In genomic region chr11:64110465-64111375, GRCh38 we compare ENCODE assay signal across 17 cellular contexts. TPM values are rescaled to one million over a fixed set of nuclear protein-coding genes. Genes with fewer than 3 reads are reported as not detected.
DNase-seq lines count a peak whose midpoint lies in the region; ATAC-seq, FAIRE-seq and TF ChIP-seq lines count a peak whose summit lies in the region.
"Had no signal": no experiment of that assay in that cellular context is flagged by ENCODE, and none has a peak within 500 bp of the region (broad histone marks: within the 10 kb centered on the region; RNA-seq: fewer than 3 reads in every experiment).

No MANE protein-coding gene starts in this region.

- peaks cover 2 to 3% of the 10 kb centered on the region in 2 experiments; a peak in 2 of 5 replicates for H3K36me3 ChIP-seq in HepG2 (replicated peaks in 1 of 2; ENCODE audit: control insufficient read depth in 1 of 2, insufficient read depth in 2 of 2, low read length in 2 of 2)
- H3K36me3 ChIP-seq in right lobe of liver = no peaks in the 10 kb centered on the region
- H3K36me3 ChIP-seq in Panc1 (ENCODE audit: control insufficient read depth, insufficient read depth, low read length) = no peaks in the 10 kb centered on the region
- H3K36me3 ChIP-seq: SJSA1 had no signal

- H3K4me3 ChIP-seq in HepG2 (replicated peaks in 1 of 3; ENCODE audit: insufficient read depth in 1 of 3, low read depth in 2 of 3, low read length in 3 of 3) = no peak overlapping the region
- no peak overlapping the region for H3K4me3 ChIP-seq in right lobe of liver
- H3K4me3 ChIP-seq in Panc1 (ENCODE audit: low read depth in 2 of 2, low read length in 2 of 2) = no peak overlapping the region
- H3K4me3 ChIP-seq: PC-9, SJSA1 had no signal

- H3K4me2 ChIP-seq in HepG2 (ENCODE audit: low read depth, low read length) = no peak overlapping the region
- H3K4me2 ChIP-seq: PC-9 had no signal

- TF ChIP-seq CTCF in HepG2 (CRISPR knock-in tag; IDR thresholded peaks at IDR 0.05) = no peak
- no peak for TF ChIP-seq CTCF in right lobe of liver (IDR thresholded peaks at IDR 0.05)
- TF ChIP-seq CTCF in Panc1 (IDR thresholded peaks at IDR 0.05) = no peak

- H3K4me3 Mint-ChIP-seq in activated naive CD8-positive, alpha-beta T cell treated with anti-CD3 and anti-CD28 coated beads for 36 hours = no peak overlapping the region
- H3K4me3 Mint-ChIP-seq: CD14-positive monocyte, H9 had no signal

- peaks cover 2% of the 10 kb centered on the region for H3K36me3 Mint-ChIP-seq in activated naive CD8-positive, alpha-beta T cell treated with anti-CD3 and anti-CD28 coated beads for 36 hours
- H3K36me3 Mint-ChIP-seq: CD14-positive monocyte had no signal

- in situ Hi-C loops in HepG2 (cut with HindIII; ENCODE audit: extremely low pct_ligation_motif_present, low pct_unique_long_range_greater_than_20kb) = no loop called here
- in situ Hi-C loops in Panc1 (cut with HindIII; ENCODE audit: low pct_unique_long_range_greater_than_20kb, low sequenced_read_pairs) = no loop called here

- ATAC-seq in HepG2 = peak; percentile 26; the same call in 2 of the 3 replicates
- ATAC-seq in right lobe of liver = no peak
- ATAC-seq in Panc1 = 0 out of 2 replicates have a peak, but pooled peaks have one; percentile 46
- ATAC-seq in GM19397 (IDR thresholded peaks at IDR 0.05; ENCODE audit: unreplicated experiment) = no peak

- no TSS peak for BruUV-seq in HepG2 (replicated peaks; lab: Mats Ljungman, UMichigan)
- no TSS peak for BruUV-seq in Panc1 (replicated peaks; lab: Mats Ljungman, UMichigan)

- H3K27me3 ChIP-seq in HepG2 (ENCODE audit: control insufficient read depth in 1 of 2, insufficient read depth in 2 of 2, low read length in 2 of 2) (no peaks in the 10 kb centered on the region), right lobe of liver (no peaks in the 10 kb centered on the region), Panc1 (ENCODE audit: control insufficient read depth, insufficient read depth, low read length) (no peaks in the 10 kb centered on the region)
- H3K27me3 ChIP-seq: SJSA1 had no signal

- no peaks in the 10 kb centered on the region for H3K79me2 ChIP-seq in HepG2 (ENCODE audit: insufficient read depth, low read length)

- DNase-seq in HepG2 (ENCODE audit: low spot score) = no peak
- DNase-seq in right lobe of liver = no peak
- DNase-seq in Panc1 (ENCODE audit: low read depth, low spot score) = no peak
- DNase-seq in myocyte (ENCODE audit: low read depth) = peak; percentile 58
- no peak for DNase-seq in activated naive CD8-positive, alpha-beta T cell treated with anti-CD3 and anti-CD28 coated beads for 36 hours
- no peak for DNase-seq in NCI-H1092 treated with DMSO at 0.1 percent for 48 hours (lab: John Stamatoyannopoulos, UW)
- DNase-seq: EL, H9, NCI-H1694, NCI-H2081, PC-9, T-helper 1 cell had no signal

- H3K4me1 Mint-ChIP-seq in activated naive CD8-positive, alpha-beta T cell treated with anti-CD3 and anti-CD28 coated beads for 36 hours = no peaks in the 10 kb centered on the region
- H3K4me1 Mint-ChIP-seq: CD14-positive monocyte had no signal

- peaks cover 17% of the 10 kb centered on the region for H3K4me1 ChIP-seq in HepG2 (ENCODE audit: insufficient read depth, low read length)
- H3K4me1 ChIP-seq in right lobe of liver = no peaks in the 10 kb centered on the region
- H3K4me1 ChIP-seq in Panc1 (ENCODE audit: control insufficient read depth, insufficient read depth, low read length) = no peaks in the 10 kb centered on the region; the same call in 1 of the 2 replicates
- H3K4me1 ChIP-seq: SJSA1 had no signal

- H3K27me3 Mint-ChIP-seq in activated naive CD8-positive, alpha-beta T cell treated with anti-CD3 and anti-CD28 coated beads for 36 hours = no peaks in the 10 kb centered on the region

- no peak for TF ChIP-seq RAD21 in HepG2 (CRISPR knock-in tag; IDR thresholded peaks at IDR 0.05)

- H4K20me1 ChIP-seq in HepG2 (ENCODE audit: insufficient read depth, low read length) = peaks cover 18% of the 10 kb centered on the region

- CTCF ChIA-PET in HepG2 (lab: Yijun Ruan, JAX; ENCODE audit: low intra/inter-chr PET ratio, low total read pairs) (no interaction called here), Panc1 (lab: Charles Lee) (no interaction called here)

- H3K9me3 ChIP-seq in HepG2 (ENCODE audit: low read length) (no peaks in the 10 kb centered on the region), right lobe of liver (no peaks in the 10 kb centered on the region), Panc1 (ENCODE audit: control insufficient read depth, insufficient read depth, low read depth, low read length) (no peaks in the 10 kb centered on the region)
- H3K9me3 ChIP-seq: SJSA1 had no signal

- TF ChIP-seq EP300 in HepG2 (IDR thresholded peaks at IDR 0.05; ENCODE audit: low read depth in 2 of 2, low read length in 2 of 2) (no peak), HepG2 (CRISPR knock-in tag; IDR thresholded peaks at IDR 0.05; ENCODE audit: borderline replicate concordance) (no peak)

- no peak overlapping the region for H2AFZ ChIP-seq in HepG2 (ENCODE audit: low read length)
- H2AFZ ChIP-seq: PC-9 had no signal

- no peak for FAIRE-seq in HepG2 (lab: Jason Lieb, UNC)
- FAIRE-seq: A204.1, D721Med had no signal

- H3K9ac ChIP-seq in HepG2 (ENCODE audit: insufficient read depth, low read depth, low read length) = no peak overlapping the region

- TF ChIP-seq POLR2A in HepG2 (IDR thresholded peaks at IDR 0.05; ENCODE audit: insufficient read depth in 1 of 2, low read depth in 2 of 2, low read length in 2 of 2) (no peak), right lobe of liver (IDR thresholded peaks at IDR 0.05) (no peak)

- H3K27ac Mint-ChIP-seq in activated naive CD8-positive, alpha-beta T cell treated with anti-CD3 and anti-CD28 coated beads for 36 hours = no peak overlapping the region
- H3K27ac Mint-ChIP-seq: H9 had no signal

- no peaks in the 10 kb centered on the region for H3K9me3 Mint-ChIP-seq in activated naive CD8-positive, alpha-beta T cell treated with anti-CD3 and anti-CD28 coated beads for 36 hours
- H3K9me3 Mint-ChIP-seq: CD14-positive monocyte, H9 had no signal

- 88% methylated on average over 20 of the region's 21 CpGs for WGBS in HepG2 (ENCODE audit: low lambda C conversion rate)
- 66% methylated on average over 3 of the region's 21 CpGs for WGBS in right lobe of liver (ENCODE audit: insufficient coverage, low coverage, low lambda C conversion rate, missing lambda C conversion rate)

- intact Hi-C loops in HepG2 (cut with micrococcal nuclease; ENCODE audit: unreplicated experiment) (no loop called here), right lobe of liver (cut with DNase I) (no loop called here), Panc1 (cut with micrococcal nuclease; ENCODE audit: unreplicated experiment) (no loop called here)

- POLR2A ChIA-PET in HepG2 (lab: Yijun Ruan, JAX) (no interaction called here), Panc1 (lab: Charles Lee) (no interaction called here)

- H3K27ac ChIP-seq in HepG2 (ENCODE audit: extremely low read length, insufficient read depth, low read length) (no peak overlapping the region), right lobe of liver (no peak overlapping the region), Panc1 (ENCODE audit: low read length) (no peak overlapping the region)
- H3K27ac ChIP-seq: PC-9, SJSA1 had no signal

TF ChIP-seq in HepG2, 621 proteins besides CTCF, POLR2A, EP300 and RAD21:
- TF ChIP-seq NFRKB (IDR thresholded peaks at IDR 0.05) (no peak), MBNL3 (CRISPR knock-in tag; conservative IDR thresholded peaks at IDR 0.05) (no peak), DMAP1 (CRISPR knock-in tag; IDR thresholded peaks at IDR 0.05) (no peak), ZNF790 (CRISPR knock-in tag; IDR thresholded peaks at IDR 0.05; ENCODE audit: borderline replicate concordance) (no peak), ZSCAN12 (CRISPR knock-in tag; IDR thresholded peaks at IDR 0.05) (no peak), ZNF431 (CRISPR knock-in tag; IDR thresholded peaks at IDR 0.05; ENCODE audit: borderline replicate concordance, low read depth) (no peak), MAFK (conservative IDR thresholded peaks at IDR 0.05 in 1 of 2, IDR thresholded peaks at IDR 0.05 in 1 of 2; ENCODE audit: low read length in 2 of 2) (no peak), ZNF224 (CRISPR knock-in tag; IDR thresholded peaks at IDR 0.05) (no peak)

RNA-seq across cellular contexts. Expression of gene MACROD1, which starts 55.2 kb away (rescaled TPM):
- total RNA-seq in HepG2 (2016; rRNA removed; fragmentation: Illumina TruSeq; extraction: Trizol) = 34.5 and 39.6 TPM in 2 replicates
- total RNA-seq in HepG2 (2016; cell fraction: cytosol; rRNA removed; fragmentation: Illumina TruSeq; extraction: Trizol; ENCODE audit: low read depth) = 23.6 and 29.7 TPM in 2 replicates
- total RNA-seq in HepG2 (2016; cell fraction: insoluble cytoplasmic fraction; rRNA removed; fragmentation: Illumina TruSeq; extraction: Trizol) = 43.8 and 49.2 TPM in 2 replicates
- total RNA-seq in HepG2 (2016; cell fraction: membrane; rRNA removed; fragmentation: Illumina TruSeq; extraction: Trizol) = 16.2 and 21.8 TPM in 2 replicates
- total RNA-seq in HepG2 (2016; cell fraction: nucleus; rRNA removed; fragmentation: Illumina TruSeq; extraction: Trizol) = 22.4 and 29.3 TPM in 2 replicates
- polyA plus RNA-seq in HepG2 (2011; rRNA removed) = 23.1 and 33.3 TPM in 2 replicates
- 25.3 and 42.0 TPM in 2 replicates for polyA plus RNA-seq in HepG2 (2011; cell fraction: cytosol; rRNA removed)
- 93.7 and 126 TPM in 2 replicates for polyA plus RNA-seq in HepG2 (2011; cell fraction: nucleus; rRNA removed)
- polyA plus RNA-seq in HepG2 (2012) = 18.7 and 29.0 TPM in 2 replicates
- polyA plus RNA-seq in HepG2 (2016; cell fraction: cytosol; fragmentation: Illumina TruSeq; extraction: Trizol; ENCODE audit: low read depth) = 25.1 and 25.8 TPM in 2 replicates
- polyA plus RNA-seq in HepG2 (2016; cell fraction: insoluble cytoplasmic fraction; fragmentation: Illumina TruSeq; extraction: Trizol; ENCODE audit: low read depth) = 30.6 and 31.8 TPM in 2 replicates
- polyA plus RNA-seq in HepG2 (2016; cell fraction: membrane; fragmentation: Illumina TruSeq; extraction: Trizol; ENCODE audit: low read depth) = 19.9 and 25.0 TPM in 2 replicates
- polyA plus RNA-seq in HepG2 (2016; cell fraction: nucleus; fragmentation: Illumina TruSeq; extraction: Trizol; ENCODE audit: insufficient read depth, low read depth) = 40.3 and 41.4 TPM in 2 replicates
- polyA minus RNA-seq in HepG2 (2011; rRNA and poly(A)+ RNA removed; ENCODE audit: low replicate concordance) = 8.3 and 13.1 TPM in 2 replicates
- polyA minus RNA-seq in HepG2 (2011; cell fraction: cytosol; rRNA and poly(A)+ RNA removed) = 10.1 and 10.9 TPM in 2 replicates
- 17.8 and 21.0 TPM in 2 replicates for polyA minus RNA-seq in HepG2 (2011; cell fraction: nucleus; rRNA and poly(A)+ RNA removed)
- total RNA-seq in right lobe of liver = 100 to 1,000 TPM in 1 of 6 experiments, 10 to 100 TPM in 5; 12.3 to 219 (median 27.8) TPM
- 16.8 TPM for total RNA-seq in Panc1 (2021; ENCODE audit: unreplicated experiment)
- polyA plus RNA-seq in Panc1 (2012; ENCODE audit: insufficient read length) = 40.6 TPM
- 168 and 469 TPM in 2 replicates for total RNA-seq in myocyte
- 48.9 TPM for polyA plus RNA-seq in myocyte (2012)
- total RNA-seq in activated naive CD8-positive, alpha-beta T cell treated with anti-CD3 and anti-CD28 coated beads for 36 hours = 10 to 100 TPM; 27.6 to 29.6 TPM

Comparison
In these comparisons a context has a peak if more than half of its experiments do, and no peak if none do; other contexts are left out.
1. ATAC-seq: peak in HepG2 (single experiment) and Panc1 (single experiment); none in right lobe of liver (0 of 4) and GM19397 (single experiment).